Comparison of ENCODE assay signal across 8 cellular contexts in the genomic region with DNA sequence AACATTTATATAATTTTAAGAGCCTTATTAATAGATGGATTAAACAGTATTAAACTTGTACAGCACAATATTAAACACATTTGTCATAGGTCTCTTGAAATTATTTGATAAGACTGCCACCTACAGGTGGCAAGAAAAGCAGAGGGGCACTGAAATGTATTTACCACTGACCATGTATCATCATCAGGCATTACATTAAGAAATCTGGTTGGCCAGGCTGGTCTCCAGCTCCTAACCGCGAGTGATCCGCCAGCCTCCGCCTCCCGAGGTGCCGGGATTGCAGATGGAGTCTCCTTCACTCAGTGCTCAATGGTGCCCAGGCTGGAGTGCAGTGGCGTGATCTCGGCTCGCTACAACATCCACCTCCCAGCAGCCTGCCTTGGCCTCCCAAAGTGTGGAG. TPM values are rescaled to one million over a fixed set of nuclear protein-coding genes. Genes with fewer than 3 reads are reported as not detected.
DNase-seq lines count a peak whose midpoint lies in the region; ATAC-seq and TF ChIP-seq lines count a peak whose summit lies in the region.
"Not testable (repeated sequence)": the region's sequence is repeated elsewhere in the genome, so short reads cannot be mapped to it uniquely, and the experiment has no call there.

No MANE protein-coding gene starts in this region.

- H3K27me3 ChIP-seq in ovary = not testable (repeated sequence)

- intact Hi-C loops in left ventricle myocardium superior (cut with micrococcal nuclease) (loop anchor here (10.0 kb wide), 1 partner anchor 312 kb away; no protein-coding TSS in a partner anchor), ovary (cut with DNase I) (loop anchor here in 1 of 4 donors (10.0 kb wide), 2 partner anchors 232 to 312 kb away; no protein-coding TSS in a partner anchor)

- not testable (repeated sequence) for H3K4me3 Mint-ChIP-seq in HFFc6

- not testable (repeated sequence) for H3K36me3 ChIP-seq in ovary

- H3K4me3 ChIP-seq in GM12865 (ENCODE audit: low read depth, low read length); ovary: not testable (repeated sequence)

- WGBS in ovary, 3 donors = 56 to 59% (median 57%) methylated on average over 9 of the region's 9 CpGs

- not testable (repeated sequence) for H3K27ac Mint-ChIP-seq in HFFc6

- TF ChIP-seq CTCF in GM12865 (IDR thresholded peaks at IDR 0.05; ENCODE audit: insufficient read depth, low read depth, low read length, missing control alignments) = peak; percentile 47
- peak; percentile 86 for TF ChIP-seq CTCF in HFFc6 (IDR thresholded peaks at IDR 0.05)
- peak; percentile 60 to 79 (median 74) for TF ChIP-seq CTCF in ovary (IDR thresholded peaks at IDR 0.05)

- H3K9me3 ChIP-seq in ovary = not testable (repeated sequence)

- not testable (repeated sequence) for TF ChIP-seq POLR2A in ovary (IDR thresholded peaks at IDR 0.05)

- not testable (repeated sequence) for H3K9me3 Mint-ChIP-seq in HFFc6

- peak; percentile 87 for ATAC-seq in left ventricle myocardium superior

- H3K27ac ChIP-seq in ovary = not testable (repeated sequence)

- not testable (repeated sequence) for H3K27me3 Mint-ChIP-seq in HFFc6 (ENCODE audit: insufficient read depth)

- in situ Hi-C loops in ACHN (cut with HindIII; ENCODE audit: low pct_ligation_motif_present, low pct_unique_long_range_greater_than_20kb, low sequenced_read_pairs) = not testable (repeated sequence)

- DNase-seq in ACHN (peak; percentile 75), GM12865 (ENCODE audit: low read depth) (peak; percentile 24), HFFc6 (peak; percentile 76), NCI-H1694 treated with DMSO at 0.1 percent for 48 hours (lab: John Stamatoyannopoulos, UW) (peak; percentile 10), SKM-1 treated with dmso at 0.1 percent for 144 hours (lab: John Stamatoyannopoulos, UW; ENCODE audit: unreplicated experiment) (peak; percentile 45), cerebellar cortex (ENCODE audit: low spot score) (peak; percentile 74), ovary (peak in 1 of 5 donors; percentile 23)
- not testable (repeated sequence) for DNase-seq in left ventricle myocardium superior

- H3K4me1 ChIP-seq in ovary (ENCODE audit: insufficient read depth) = not testable (repeated sequence)

- H3K36me3 Mint-ChIP-seq in HFFc6 (ENCODE audit: low read depth) = not testable (repeated sequence)

- H3K4me1 Mint-ChIP-seq in HFFc6 (ENCODE audit: low read depth) = peaks cover 12% of the 10 kb centered on the region; the same call in 1 of the 2 replicates

- TF ChIP-seq EP300 in ovary (IDR thresholded peaks at IDR 0.05) = not testable (repeated sequence)

RNA-seq across cellular contexts. Expression of a gene that starts 35.1 kb away (rescaled TPM):
- 10 to 100 TPM; 35.1 to 54.1 (median 42.6) TPM for total RNA-seq in HFFc6 (2021; fragmentation: NEBNext Ultra II Directional; extraction: Animal tissue kit (Norgen Biotek cat#: 25700))
- 29.4 TPM for total RNA-seq in left ventricle myocardium superior
- total RNA-seq in ovary = 10 to 100 TPM; 25.2 to 40.3 (median 33.4) TPM
- polyA plus RNA-seq in ovary = 10 to 100 TPM; 11.9 to 20.7 TPM
